ENCODE assay signal across 1 cellular context in genomic region chr1:170531758-170532657, GRCh38.
TF ChIP-seq lines count a peak whose summit lies in the region.

Gene GORAB, plus strand, starts transcription at chr1:170532166. Its CDS starts 58 bp downstream, at chr1:170532224.

TF ChIP-seq in K562, 482 proteins besides CTCF, POLR2A, EP300 and RAD21 (continued from another document and continues in another):
- TF ChIP-seq ESRRA (IDR thresholded peaks at IDR 0.05; ENCODE audit: borderline replicate concordance, low read depth), result no peak; the same call in 1 of the 2 replicates
- TF ChIP-seq NFIX (CRISPR knock-in tag; IDR thresholded peaks at IDR 0.05; ENCODE audit: low read depth), result no peak
- no peak for TF ChIP-seq SRSF7 (optimal IDR thresholded peaks at IDR 0.05; ENCODE audit: low read depth, low read length)
- peak; percentile 84; the same call in 1 of the 2 replicates for TF ChIP-seq CREB3 (tag; conservative IDR thresholded peaks at IDR 0.05; ENCODE audit: low read depth)
- no peak for TF ChIP-seq ZNF699 (CRISPR knock-in tag; IDR thresholded peaks at IDR 0.05; ENCODE audit: insufficient replicate concordance)
- TF ChIP-seq OTX1 (CRISPR knock-in tag; IDR thresholded peaks at IDR 0.05), result peak; percentile 56; the same call in 1 of the 2 replicates
- TF ChIP-seq ZNF512 (tag; IDR thresholded peaks at IDR 0.05), result no peak; the same call in 1 of the 2 replicates
- TF ChIP-seq CBFB (CRISPR knock-in tag; IDR thresholded peaks at IDR 0.05), result no peak
- no peak for TF ChIP-seq CUX1 (CRISPR knock-in tag; IDR thresholded peaks at IDR 0.05)
- TF ChIP-seq ATF6 (CRISPR knock-in tag; IDR thresholded peaks at IDR 0.05), result peak; percentile 68; the same call in 1 of the 2 replicates
- TF ChIP-seq RBM34 (IDR thresholded peaks at IDR 0.05; ENCODE audit: borderline replicate concordance, insufficient read depth, low read length), result no peak
- TF ChIP-seq PHB2 (IDR thresholded peaks at IDR 0.05; ENCODE audit: low read depth), result no peak
- TF ChIP-seq CCNT2 (IDR thresholded peaks at IDR 0.05; ENCODE audit: borderline replicate concordance, extremely low read depth, insufficient read length, low read depth, low read length), result no peak
- TF ChIP-seq ADNP (tag; IDR thresholded peaks at IDR 0.05), result no peak
- TF ChIP-seq ZNF57 (CRISPR knock-in tag; IDR thresholded peaks at IDR 0.05), result no peak
- TF ChIP-seq PCBP2 (IDR thresholded peaks at IDR 0.05; ENCODE audit: low read depth, low read length, poor library complexity, severe bottlenecking), result no peak
- TF ChIP-seq POLR2H (tag; IDR thresholded peaks at IDR 0.05; ENCODE audit: low read depth), result peak; percentile 91
- TF ChIP-seq CSDE1 (IDR thresholded peaks at IDR 0.05), result peak in 1 of 2 experiments; percentile 27; a peak in 1 of 4 replicates
- no peak for TF ChIP-seq COPS2 (conservative IDR thresholded peaks at IDR 0.05)
- TF ChIP-seq BCOR (IDR thresholded peaks at IDR 0.05), result no peak
- TF ChIP-seq POLR2B (IDR thresholded peaks at IDR 0.05; ENCODE audit: low read depth, partially characterized antibody), result peak; percentile 92
- TF ChIP-seq ELF2 (CRISPR knock-in tag; IDR thresholded peaks at IDR 0.05), result peak; percentile 54
- no peak for TF ChIP-seq SMC3 (conservative IDR thresholded peaks at IDR 0.05; ENCODE audit: insufficient read depth, low read depth, low read length)
- TF ChIP-seq MGA (IDR thresholded peaks at IDR 0.05), result peak; percentile 38; the same call in 1 of the 2 replicates
- 0 out of 2 replicates have a peak, but pooled peaks have one; percentile 74 for TF ChIP-seq HIVEP1 (CRISPR knock-in tag; IDR thresholded peaks at IDR 0.05)
- peak in 1 of 2 experiments; percentile 97 for TF ChIP-seq NCOA2 (IDR thresholded peaks at IDR 0.05; ENCODE audit: partially characterized antibody in 2 of 2)
- TF ChIP-seq TEAD4 (IDR thresholded peaks at IDR 0.05; ENCODE audit: low read length), result no peak
- no peak for TF ChIP-seq TEAD4 (CRISPR knock-in tag; IDR thresholded peaks at IDR 0.05; ENCODE audit: borderline replicate concordance)
- no peak for TF ChIP-seq WHSC1 (IDR thresholded peaks at IDR 0.05; ENCODE audit: low read length)
- peak; percentile 64; the same call in 1 of the 2 replicates for TF ChIP-seq MXI1 (IDR thresholded peaks at IDR 0.05; ENCODE audit: low read depth, low read length)
- TF ChIP-seq MCM7 (IDR thresholded peaks at IDR 0.05), result 0 out of 4 replicates have a peak, but pooled peaks of 1 of the 2 experiments have one; percentile 6
- TF ChIP-seq ZNF274 (IDR thresholded peaks at IDR 0.05; ENCODE audit: borderline replicate concordance, low read depth, low read length), result no peak
- TF ChIP-seq C11orf30 (IDR thresholded peaks at IDR 0.05; ENCODE audit: low read depth), result peak; percentile 73; the same call in 1 of the 2 replicates
- no peak for TF ChIP-seq FIP1L1 (IDR thresholded peaks at IDR 0.05; ENCODE audit: low read depth, low read length, poor library complexity, severe bottlenecking)
- TF ChIP-seq ZZZ3 (IDR thresholded peaks at IDR 0.05), result peak; percentile 87; the same call in 1 of the 2 replicates
- peak; percentile 58; the same call in 1 of the 2 replicates for TF ChIP-seq ZNF263 (CRISPR knock-in tag; IDR thresholded peaks at IDR 0.05; ENCODE audit: borderline replicate concordance)
- TF ChIP-seq GTF2F1 (IDR thresholded peaks at IDR 0.05; ENCODE audit: low read depth, low read length), result no peak
- TF ChIP-seq PURB (CRISPR knock-in tag; IDR thresholded peaks at IDR 0.05; ENCODE audit: low read depth), result no peak
- no peak for TF ChIP-seq ZNF280A (IDR thresholded peaks at IDR 0.05; ENCODE audit: low read depth, partially characterized antibody)
